In the genomic region with DNA sequence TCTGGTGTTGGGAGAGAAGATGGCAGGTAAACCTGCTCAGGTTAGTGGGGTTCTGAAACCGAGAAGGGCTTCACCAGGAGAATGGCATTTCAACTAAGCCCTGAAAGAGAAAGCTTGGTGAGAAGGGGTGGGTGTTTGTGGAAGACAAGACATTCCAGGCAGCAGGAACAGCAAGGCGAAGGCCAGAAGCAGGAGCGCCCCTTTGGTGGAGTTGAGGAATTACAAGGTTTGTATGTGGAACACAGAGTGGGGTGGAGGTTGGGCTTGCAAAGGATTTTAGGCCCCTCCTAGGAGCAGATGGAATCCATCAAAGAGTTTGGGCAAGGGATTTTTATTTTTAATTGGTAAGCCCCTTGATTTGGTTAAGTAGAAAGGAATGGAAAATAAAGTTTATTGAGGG, we compare ENCODE assay signal across 8 cellular contexts. TPM values are rescaled to one million over a fixed set of nuclear protein-coding genes. Genes with fewer than 3 reads are reported as not detected.
DNase-seq lines count a peak whose midpoint lies in the region; ATAC-seq and TF ChIP-seq lines count a peak whose summit lies in the region.

No MANE protein-coding gene starts in this region.

- H2AFZ ChIP-seq in OCI-LY1 (ENCODE audit: low read length), result no peak overlapping the region

- DNase-seq in left ventricle myocardium inferior, result no peak
- no peak for DNase-seq in cardiac septum (ENCODE audit: low spot score)
- peak; percentile 47 for DNase-seq in fibroblast of villous mesenchyme (ENCODE audit: low read depth)
- no peak for DNase-seq in NCI-H748 treated with DMSO at 0.1 percent for 48 hours (lab: John Stamatoyannopoulos, UW)
- DNase-seq in activated T-cell treated with anti-CD3 and anti-CD28 coated beads, Interleukin-2, amount 50 U/mL, for 72 hours, result no peak

- H3K4me3 ChIP-seq in left ventricle myocardium inferior (no peak overlapping the region), OCI-LY1 (ENCODE audit: low read depth, low read length, poor library complexity, severe bottlenecking) (no peak overlapping the region), fibroblast of villous mesenchyme (ENCODE audit: low read depth, low read length) (no peak overlapping the region)

- peaks cover 3% of the 10 kb centered on the region; the same call in 1 of the 2 replicates for H3F3A ChIP-seq in OCI-LY1 (ENCODE audit: insufficient read depth, low read length)

- H3K4me1 ChIP-seq in left ventricle myocardium inferior (peaks cover 16% of the 10 kb centered on the region), OCI-LY1 (ENCODE audit: insufficient read depth, low read length, severe bottlenecking) (peaks cover 28% of the 10 kb centered on the region)

- no peaks in the 10 kb centered on the region for H4K20me1 ChIP-seq in OCI-LY1 (ENCODE audit: insufficient read depth, low read length)

- H3K4me3 Mint-ChIP-seq in activated T-cell treated with anti-CD3 and anti-CD28 coated beads, Interleukin-2, amount 50 U/mL, for 72 hours, result no peak overlapping the region

- no peak overlapping the region for H3K27ac Mint-ChIP-seq in activated T-cell treated with anti-CD3 and anti-CD28 coated beads, Interleukin-2, amount 50 U/mL, for 72 hours

- H3K36me3 ChIP-seq in left ventricle myocardium inferior (no peaks in the 10 kb centered on the region), OCI-LY1 (ENCODE audit: insufficient read depth, low read length) (no peaks in the 10 kb centered on the region)

- H3K9me2 ChIP-seq in OCI-LY1 (ENCODE audit: low read depth, low read length), result no peaks in the 10 kb centered on the region

- H3K9me3 ChIP-seq in left ventricle myocardium inferior (replicated peaks) (no peaks in the 10 kb centered on the region), OCI-LY1 (ENCODE audit: low read length) (no peaks in the 10 kb centered on the region)

- ATAC-seq in GM21786 (IDR thresholded peaks at IDR 0.05; ENCODE audit: unreplicated experiment) (no peak), GM18502 (IDR thresholded peaks at IDR 0.05; ENCODE audit: poor library complexity, unreplicated experiment) (no peak)
- ATAC-seq in activated T-cell treated with anti-CD3 and anti-CD28 coated beads, Interleukin-2, amount 50 U/mL, for 72 hours (replicated peaks in 1 of 2), result no peak

- H3K27ac ChIP-seq in left ventricle myocardium inferior (replicated peaks) (no peak overlapping the region), OCI-LY1 (ENCODE audit: low read depth, low read length, poor library complexity, severe bottlenecking) (peak overlapping the region; percentile 48)

- no peak overlapping the region for H3K9ac ChIP-seq in OCI-LY1 (ENCODE audit: low read length)

- intact Hi-C loops in left ventricle myocardium inferior (cut with micrococcal nuclease) (no loop called here), cardiac septum (cut with DNase I) (no loop called here)

- H3K4me2 ChIP-seq in OCI-LY1 (ENCODE audit: low read length), result no peak overlapping the region

- H3K9me3 Mint-ChIP-seq in activated T-cell treated with anti-CD3 and anti-CD28 coated beads, Interleukin-2, amount 50 U/mL, for 72 hours, result no peaks in the 10 kb centered on the region

- H3K4me1 Mint-ChIP-seq in activated T-cell treated with anti-CD3 and anti-CD28 coated beads, Interleukin-2, amount 50 U/mL, for 72 hours (ENCODE audit: low read depth), result peaks cover 35% of the 10 kb centered on the region

- no peaks in the 10 kb centered on the region for H3K27me3 Mint-ChIP-seq in activated T-cell treated with anti-CD3 and anti-CD28 coated beads, Interleukin-2, amount 50 U/mL, for 72 hours (ENCODE audit: low read depth)

- H3K27me3 ChIP-seq in left ventricle myocardium inferior (ENCODE audit: low read depth), result no peaks in the 10 kb centered on the region
- no peaks in the 10 kb centered on the region for H3K27me3 ChIP-seq in OCI-LY1 (ENCODE audit: insufficient read depth, low read length)

- TF ChIP-seq CTCF in left ventricle myocardium inferior (IDR thresholded peaks at IDR 0.05; ENCODE audit: borderline replicate concordance), result peak; percentile 30
- peak; percentile 76 for TF ChIP-seq CTCF in OCI-LY1 (IDR thresholded peaks at IDR 0.05; ENCODE audit: low read length)
- peak; percentile 63 for TF ChIP-seq CTCF in fibroblast of villous mesenchyme (IDR thresholded peaks at IDR 0.05; ENCODE audit: insufficient read depth, low read depth, low read length)

- H3K79me2 ChIP-seq in OCI-LY1 (ENCODE audit: insufficient read depth, low read length), result no peaks in the 10 kb centered on the region

- H3K36me3 Mint-ChIP-seq in activated T-cell treated with anti-CD3 and anti-CD28 coated beads, Interleukin-2, amount 50 U/mL, for 72 hours (ENCODE audit: insufficient read depth in 2 of 2), result peaks cover 0 to 2% of the 10 kb centered on the region in 2 donors

RNA-seq across cellular contexts. Expression of a gene that starts 24.8 kb away (rescaled TPM):
- total RNA-seq in left ventricle myocardium inferior (29.1 TPM), cardiac septum (28.8 TPM), fibroblast of villous mesenchyme (30.9 and 46.2 TPM in 2 replicates)
- 10 to 100 TPM; 32.4 to 34.1 TPM for total RNA-seq in activated T-cell treated with anti-CD3 and anti-CD28 coated beads, Interleukin-2, amount 50 U/mL, for 72 hours

RNA-seq across cellular contexts. Expression of a gene that starts 26.9 kb away (rescaled TPM):
- total RNA-seq in left ventricle myocardium inferior, result 684 TPM
- total RNA-seq in cardiac septum, result 521 TPM
- total RNA-seq in fibroblast of villous mesenchyme, result 521 and 592 TPM in 2 replicates
- total RNA-seq in activated T-cell treated with anti-CD3 and anti-CD28 coated beads, Interleukin-2, amount 50 U/mL, for 72 hours, result 1,000 to 10,000 TPM; 1,532 to 1,644 TPM

RNA-seq across cellular contexts. Expression of a gene that starts 59.7 kb away (rescaled TPM):
- 40.3 TPM for total RNA-seq in left ventricle myocardium inferior
- 33.7 TPM for total RNA-seq in cardiac septum
- 25.4 and 28.9 TPM in 2 replicates for total RNA-seq in fibroblast of villous mesenchyme
- total RNA-seq in activated T-cell treated with anti-CD3 and anti-CD28 coated beads, Interleukin-2, amount 50 U/mL, for 72 hours, result 100 to 1,000 TPM in 1 of 2 donors, 10 to 100 TPM in 1; 83.2 to 107 TPM
